Comparison of ENCODE assay signal across 20 cellular contexts in the genomic region with DNA sequence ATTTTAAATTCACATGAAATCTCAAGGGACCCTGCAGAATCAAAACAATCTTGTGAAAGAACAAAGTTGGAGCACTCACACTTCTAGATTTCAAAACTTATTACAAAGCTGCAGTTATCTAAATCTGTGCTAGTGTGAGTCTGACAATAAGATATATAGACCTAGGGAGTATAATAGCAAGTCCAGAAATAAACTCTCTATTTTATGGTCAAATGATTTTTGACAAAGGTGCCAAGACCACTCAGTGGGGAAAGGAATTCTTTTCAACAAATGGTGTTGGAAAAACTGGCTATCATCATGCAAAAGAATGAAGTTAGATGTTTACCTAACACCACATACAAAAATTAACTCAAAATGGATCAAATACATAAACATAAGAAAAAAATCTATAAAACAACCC.
DNase-seq lines count a peak whose midpoint lies in the region; ATAC-seq, FAIRE-seq and TF ChIP-seq lines count a peak whose summit lies in the region.
"Had no signal": no experiment of that assay in that cellular context is flagged by ENCODE, and none has a peak within 500 bp of the region (broad histone marks: within the 10 kb centered on the region; RNA-seq: fewer than 3 reads in every experiment).

No MANE protein-coding gene starts in this region.

- POLR2A ChIA-PET in T-cell (lab: Charles Lee), result no interaction called here

- no peak for TF ChIP-seq CTCF in osteocyte (IDR thresholded peaks at IDR 0.05)

- H3K9me3 Mint-ChIP-seq in osteocyte (ENCODE audit: unreplicated experiment), result peaks cover 12% of the 10 kb centered on the region
- peaks cover 0 to 5% (median 2%) of the 10 kb centered on the region in 3 donors for H3K9me3 Mint-ChIP-seq in T-cell
- H3K9me3 Mint-ChIP-seq: CD14-positive monocyte, GM23338 had no signal

- peaks cover 24% of the 10 kb centered on the region for H3K4me1 Mint-ChIP-seq in osteocyte (ENCODE audit: unreplicated experiment)
- no peaks in the 10 kb centered on the region for H3K4me1 Mint-ChIP-seq in T-cell
- H3K4me1 Mint-ChIP-seq: CD4-positive, alpha-beta memory T cell; GM23338 had no signal

- FAIRE-seq in A204.1 (lab: Jason Lieb, UNC), result peak; percentile 51
- FAIRE-seq: GM12892, GM18507, H54, HepG2 had no signal

- H3K4me3 Mint-ChIP-seq in osteocyte (ENCODE audit: unreplicated experiment), result peak overlapping the region; percentile 0
- H3K4me3 Mint-ChIP-seq in T-cell, result no peak overlapping the region
- H3K4me3 Mint-ChIP-seq: CD14-positive monocyte; CD4-positive, alpha-beta memory T cell; GM23338 had no signal

- peak; percentile 16 for DNase-seq in astrocyte of the hippocampus (ENCODE audit: low read depth, low spot score)
- peak; percentile 2 for DNase-seq in fibroblast of peridontal ligament (ENCODE audit: extremely low read depth)
- DNase-seq in osteocyte (ENCODE audit: extremely low spot score, unreplicated experiment), result no peak
- DNase-seq in substantia nigra (lab: John Stamatoyannopoulos, UW), result no peak
- DNase-seq in T-cell, result no peak
- DNase-seq: CD4-positive, alpha-beta memory T cell; DMS153; DMS79; GDM1; HCEC 1CT had no signal

- CTCF ChIA-PET in T-cell (lab: Charles Lee), result no interaction called here

- H3K27ac ChIP-seq in substantia nigra (ENCODE audit: low read depth, low read length, poor library complexity, severe bottlenecking), result no peak overlapping the region
- H3K27ac ChIP-seq: 22Rv1, BLaER1 had no signal

- H3K27me3 Mint-ChIP-seq in osteocyte (ENCODE audit: unreplicated experiment), result peaks cover 3% of the 10 kb centered on the region
- H3K27me3 Mint-ChIP-seq in T-cell, result peaks cover 0 to 2% of the 10 kb centered on the region in 2 donors
- H3K27me3 Mint-ChIP-seq: CD4-positive, alpha-beta memory T cell had no signal

- H3K36me3 Mint-ChIP-seq in osteocyte (ENCODE audit: unreplicated experiment) (peaks cover 4% of the 10 kb centered on the region), T-cell (no peaks in the 10 kb centered on the region)
- H3K36me3 Mint-ChIP-seq: CD4-positive, alpha-beta memory T cell had no signal

- no peak for ATAC-seq in GM18873 (IDR thresholded peaks at IDR 0.05; ENCODE audit: low FRiP score, unreplicated experiment)
- no peak for ATAC-seq in T-cell (replicated peaks in 1 of 4)
- ATAC-seq: GM23338, HepG2 had no signal

- H3K27ac Mint-ChIP-seq in osteocyte (ENCODE audit: unreplicated experiment) (no peak overlapping the region), T-cell (no peak overlapping the region)
- H3K27ac Mint-ChIP-seq: CD4-positive, alpha-beta memory T cell; GM23338 had no signal

Comparison
In these comparisons a context has a peak if more than half of its experiments do, and no peak if none do; other contexts are left out.
1. DNase-seq: peak in astrocyte of the hippocampus (single experiment) and fibroblast of peridontal ligament (single experiment); none in osteocyte (single experiment), substantia nigra (0 of 49) and T-cell (0 of 34).